In the genomic region with DNA sequence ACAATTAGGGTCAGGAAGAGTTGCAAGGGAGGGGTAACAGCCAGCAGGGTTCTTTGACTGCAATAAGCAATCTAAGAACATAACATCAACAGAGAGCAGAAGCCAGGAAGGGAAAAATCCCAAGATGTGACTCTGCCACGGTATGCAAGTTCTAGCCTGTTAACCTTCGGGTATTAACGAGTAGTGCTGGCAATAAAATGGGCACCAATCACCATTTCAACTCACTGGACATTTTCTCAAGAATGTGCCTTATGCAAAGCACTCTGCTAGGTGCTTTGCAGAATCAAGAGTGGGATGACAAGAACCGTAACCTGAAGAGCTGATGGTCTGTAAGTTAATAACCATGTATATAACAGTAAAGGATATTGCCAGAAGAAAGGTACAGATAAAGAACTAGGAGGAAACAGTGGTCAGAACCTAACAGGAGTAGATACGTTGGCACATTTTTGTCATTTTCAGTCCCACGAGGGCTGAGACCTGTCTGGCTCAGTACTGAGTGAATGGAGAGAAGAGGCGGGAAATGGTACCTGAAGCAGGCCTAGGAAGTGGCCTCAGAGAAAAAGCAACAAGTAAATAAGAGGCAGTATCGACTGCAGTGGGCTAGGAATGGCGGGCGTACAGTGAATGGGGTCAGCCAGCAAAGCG, we compare ENCODE assay signal across 8 cellular contexts. TPM values are rescaled to one million over a fixed set of nuclear protein-coding genes. Genes with fewer than 3 reads are reported as not detected.
DNase-seq lines count a peak whose midpoint lies in the region; ATAC-seq and TF ChIP-seq lines count a peak whose summit lies in the region.

No MANE protein-coding gene starts in this region.

- CTCF ChIA-PET in activated CD4-positive, alpha-beta T cell treated with anti-CD3 and anti-CD28 coated beads, Interleukin-2, amount 10 ng/mL, durations not matched to agents 7 days and 5 days (lab: Charles Lee): interaction anchor here (1.8 kb wide), 1 partner anchor 11 kb away, joined by 5 read pairs; no protein-coding TSS in a partner anchor
- CTCF ChIA-PET in HCT116 (lab: Charles Lee): no interaction called here

- peak; percentile 59 for TF ChIP-seq POLR2A in HCT116 (IDR thresholded peaks at IDR 0.05; ENCODE audit: borderline replicate concordance, extremely low read depth, insufficient read depth, insufficient read length)

- peak overlapping the region; percentile 15 to 86 for H2BK12ac ChIP-seq in mesenchymal stem cell (ENCODE audit: low read length in 2 of 2)

- peak overlapping the region; percentile 67 to 90 for H3K18ac ChIP-seq in mesenchymal stem cell (ENCODE audit: low read depth in 1 of 2, low read length in 2 of 2)

- BruUV-seq in HCT116 (replicated peaks; lab: Mats Ljungman, UMichigan): TSS peak; percentile 29

- ATAC-seq in HCT116: no peak

- RAD21 ChIA-PET in HCT116 (lab: Charles Lee; ENCODE audit: low non-redundant PET in 1 of 2, low total read pairs in 2 of 2, uncharacterized antibody in 2 of 2, unreplicated experiment in 2 of 2): no interaction called here

- no peaks in the 10 kb centered on the region for H3K9me2 ChIP-seq in HCT116 (ENCODE audit: insufficient read depth)

- H2AFZ ChIP-seq in HCT116 (ENCODE audit: low read depth, low read length, poor library complexity, severe bottlenecking): no peak overlapping the region
- H2AFZ ChIP-seq in mesenchymal stem cell (ENCODE audit: low read depth, low read length): no peak overlapping the region

- TF ChIP-seq CTCF in HCT116 (IDR thresholded peaks at IDR 0.05 in 2 of 3, conservative IDR thresholded peaks at IDR 0.05 in 1 of 3; ENCODE audit: borderline replicate concordance in 1 of 3, insufficient read depth in 1 of 3, low read depth in 2 of 3, low read length in 2 of 3): no peak

- H2AK5ac ChIP-seq in mesenchymal stem cell (ENCODE audit: low read length, severe bottlenecking): no peak overlapping the region

- WGBS in mesenchymal stem cell: 18% methylated on average over 11 of the region's 11 CpGs
- 17% methylated on average over 11 of the region's 11 CpGs for WGBS in urinary bladder

- H3K9ac ChIP-seq in HCT116 (ENCODE audit: low read length) (peak overlapping the region; percentile 89), mesenchymal stem cell (ENCODE audit: low read length) (peak overlapping the region; percentile 92)

- POLR2A ChIA-PET in activated CD4-positive, alpha-beta T cell treated with anti-CD3 and anti-CD28 coated beads, Interleukin-2, amount 10 ng/mL, durations not matched to agents 7 days and 5 days (lab: Charles Lee): interaction anchor here (0.6 kb wide), 1 partner anchor 141 kb away, joined by 3 read pairs; no protein-coding TSS in a partner anchor
- POLR2A ChIA-PET in HCT116 (lab: Charles Lee): interaction anchor here (0.9 kb wide), 1 partner anchor 31 kb away, joined by 3 read pairs; no protein-coding TSS in a partner anchor

- no peak overlapping the region for H3K23ac ChIP-seq in mesenchymal stem cell (ENCODE audit: low read length in 2 of 2)

- H3K27ac ChIP-seq in HCT116 (ENCODE audit: low read depth, low read length) (peak overlapping the region; percentile 78), mesenchymal stem cell (ENCODE audit: low read length, poor library complexity, severe bottlenecking) (peak overlapping the region; percentile 51), urinary bladder (ENCODE audit: low read depth) (peak overlapping the region; percentile 95)

- H3K4me1 ChIP-seq in HCT116 (ENCODE audit: control insufficient read depth in 1 of 2, insufficient read depth in 2 of 2, low read length in 2 of 2): peaks cover 37 to 45% of the 10 kb centered on the region in 2 experiments
- H3K4me1 ChIP-seq in mesenchymal stem cell (ENCODE audit: control insufficient read depth, insufficient read depth, low read depth, low read length): peaks cover 5% of the 10 kb centered on the region
- H3K4me1 ChIP-seq in urinary bladder (ENCODE audit: insufficient read depth): no peaks in the 10 kb centered on the region

- no peaks in the 10 kb centered on the region for H3K9me3 Mint-ChIP-seq in activated CD4-positive, alpha-beta T cell treated with anti-CD3 and anti-CD28 coated beads, Interleukin-2, amount 10 ng/mL, durations not matched to agents 7 days and 5 days

- H3K36me3 Mint-ChIP-seq in activated CD4-positive, alpha-beta T cell treated with anti-CD3 and anti-CD28 coated beads, Interleukin-2, amount 10 ng/mL, durations not matched to agents 7 days and 5 days (ENCODE audit: low read depth): peaks cover 7% of the 10 kb centered on the region

- peak overlapping the region; percentile 99 for H3K4me3 Mint-ChIP-seq in activated CD4-positive, alpha-beta T cell treated with anti-CD3 and anti-CD28 coated beads, Interleukin-2, amount 10 ng/mL, durations not matched to agents 7 days and 5 days

- intact Hi-C loops in HCT116 (cut with micrococcal nuclease): loop anchor here (2.0 to 5.0 kb wide), 5 partner anchors 33 to 322 kb away; no protein-coding TSS in a partner anchor

- H3K79me1 ChIP-seq in mesenchymal stem cell (replicated peaks; ENCODE audit: low read length, poor library complexity, severe bottlenecking): peaks cover 5% of the 10 kb centered on the region

- peaks cover 42% of the 10 kb centered on the region for H3K4me1 Mint-ChIP-seq in activated CD4-positive, alpha-beta T cell treated with anti-CD3 and anti-CD28 coated beads, Interleukin-2, amount 10 ng/mL, durations not matched to agents 7 days and 5 days

- H3K4me3 ChIP-seq in HCT116 (replicated peaks in 1 of 2; ENCODE audit: low read depth in 1 of 2, low read length in 2 of 2) (peak overlapping the region; percentile 72), mesenchymal stem cell (ENCODE audit: insufficient read depth in 1 of 2, low read depth in 1 of 2, low read length in 2 of 2) (peak overlapping the region; percentile 94 to 96), urinary bladder (ENCODE audit: low read depth, low read length) (peak overlapping the region; percentile 92)

- H2BK15ac ChIP-seq in mesenchymal stem cell (ENCODE audit: low read depth, poor library complexity, severe bottlenecking): no peak overlapping the region

- H4K91ac ChIP-seq in mesenchymal stem cell (ENCODE audit: low read length): peak overlapping the region; percentile 96

- TF ChIP-seq RAD21 in HCT116 (IDR thresholded peaks at IDR 0.05; ENCODE audit: low read depth): no peak

- H3K27me3 ChIP-seq in HCT116 (ENCODE audit: insufficient read depth, low read length) (no peaks in the 10 kb centered on the region), mesenchymal stem cell (ENCODE audit: control insufficient read depth in 1 of 2, insufficient read depth in 1 of 2, low read length in 2 of 2) (no peaks in the 10 kb centered on the region)

- no peaks in the 10 kb centered on the region for H3K9me3 ChIP-seq in HCT116 (ENCODE audit: control insufficient read depth in 1 of 2, insufficient read depth in 1 of 2, low read depth in 1 of 2, low read length in 2 of 2)
- no peaks in the 10 kb centered on the region for H3K9me3 ChIP-seq in mesenchymal stem cell (ENCODE audit: control insufficient read depth, low read length)

- H2BK120ac ChIP-seq in mesenchymal stem cell (ENCODE audit: low read depth, low read length): no peak overlapping the region

- H3K4ac ChIP-seq in mesenchymal stem cell (ENCODE audit: low read depth in 1 of 2, low read length in 2 of 2): peak overlapping the region; percentile 46 to 77

- H2BK5ac ChIP-seq in mesenchymal stem cell (ENCODE audit: low read depth, low read length, poor library complexity, severe bottlenecking): no peak overlapping the region

- H3K27me3 Mint-ChIP-seq in activated CD4-positive, alpha-beta T cell treated with anti-CD3 and anti-CD28 coated beads, Interleukin-2, amount 10 ng/mL, durations not matched to agents 7 days and 5 days: no peaks in the 10 kb centered on the region

- peaks cover 66% of the 10 kb centered on the region for H3K79me2 ChIP-seq in HCT116 (ENCODE audit: insufficient read depth, low read length)

- H3K4me2 ChIP-seq in HCT116 (ENCODE audit: low read length) (peak overlapping the region; percentile 81), mesenchymal stem cell (ENCODE audit: low read length, poor library complexity, severe bottlenecking) (peak overlapping the region; percentile 78)

- H3K14ac ChIP-seq in mesenchymal stem cell (ENCODE audit: low read length in 2 of 2): peak overlapping the region in 1 of 2 experiments; percentile 61

- peaks cover 0 to 2% of the 10 kb centered on the region in 2 experiments; a peak in 1 of 4 replicates for H3K36me3 ChIP-seq in HCT116 (ENCODE audit: control insufficient read depth in 1 of 2, insufficient read depth in 2 of 2, low read length in 2 of 2)
- no peaks in the 10 kb centered on the region for H3K36me3 ChIP-seq in mesenchymal stem cell (ENCODE audit: control insufficient read depth in 1 of 2, insufficient read depth in 2 of 2, low read depth in 1 of 2, low read length in 2 of 2)
- H3K36me3 ChIP-seq in urinary bladder (ENCODE audit: insufficient read depth): no peaks in the 10 kb centered on the region

- H3K27ac Mint-ChIP-seq in activated CD4-positive, alpha-beta T cell treated with anti-CD3 and anti-CD28 coated beads, Interleukin-2, amount 10 ng/mL, durations not matched to agents 7 days and 5 days: peak overlapping the region; percentile 99

- H4K20me1 ChIP-seq in HCT116 (ENCODE audit: insufficient read depth): no peaks in the 10 kb centered on the region

- peak overlapping the region; percentile 82 for H4K8ac ChIP-seq in mesenchymal stem cell (ENCODE audit: low read length)

- peak; percentile 9 for DNase-seq in activated CD4-positive, alpha-beta T cell treated with anti-CD3 and anti-CD28 coated beads, Interleukin-2, amount 10 ng/mL, durations not matched to agents 7 days and 5 days
- no peak for DNase-seq in activated CD4-positive, alpha-beta T cell treated with anti-CD3 and anti-CD28 coated beads for 48 hours
- DNase-seq in HCT116 (ENCODE audit: low read depth, low spot score) (no peak), NCI-H510A (lab: John Stamatoyannopoulos, UW) (peak; percentile 47), cerebellar cortex (ENCODE audit: low spot score) (peak; percentile 25), mesenchymal stem cell (peak; percentile 49), AML-193 (lab: John Stamatoyannopoulos, UW) (no peak)

TF ChIP-seq in HCT116, 20 proteins besides CTCF, POLR2A, EP300 and RAD21 (continues in another document):
- TF ChIP-seq ELF1 (IDR thresholded peaks at IDR 0.05; ENCODE audit: borderline replicate concordance, low read depth) (no peak), JUND (IDR thresholded peaks at IDR 0.05) (no peak), YY1 (IDR thresholded peaks at IDR 0.05; ENCODE audit: extremely low read depth, insufficient replicate concordance, low read depth, low read length) (no peak), EZH2 (IDR thresholded peaks at IDR 0.05) (no peak), EGR1 (IDR thresholded peaks at IDR 0.05; ENCODE audit: low read depth) (no peak), TCF7L2 (IDR thresholded peaks at IDR 0.05; ENCODE audit: borderline replicate concordance, extremely low read depth, insufficient read depth, insufficient read length) (no peak)

RNA-seq across cellular contexts. Expression of gene ELOVL6, which starts 2.7 kb away (rescaled TPM):
- 10 to 100 TPM; 14.7 to 16.0 TPM for total RNA-seq in activated CD4-positive, alpha-beta T cell treated with anti-CD3 and anti-CD28 coated beads, Interleukin-2, amount 10 ng/mL, durations not matched to agents 7 days and 5 days
- total RNA-seq in HCT116 (2021; ENCODE audit: unreplicated experiment): 38.7 TPM
- 21.2 and 24.6 TPM in 2 replicates for polyA plus RNA-seq in HCT116 (2012)
- 49.2 TPM for polyA plus RNA-seq in mesenchymal stem cell (2013, experiment 1 of 2)
- 50.6 TPM for polyA plus RNA-seq in mesenchymal stem cell (2013, experiment 2 of 2)
- total RNA-seq in urinary bladder: 16.8 TPM
- polyA plus RNA-seq in urinary bladder: 5.3 TPM

Comparison
In these comparisons a context has a peak if more than half of its experiments do, and no peak if none do; other contexts are left out.
1. DNase-seq: peak in activated CD4-positive, alpha-beta T cell treated with anti-CD3 and anti-CD28 coated beads, Interleukin-2, amount 10 ng/mL, durations not matched to agents 7 days and 5 days (single experiment), NCI-H510A (single experiment), cerebellar cortex (single experiment) and mesenchymal stem cell (single experiment); none in activated CD4-positive, alpha-beta T cell treated with anti-CD3 and anti-CD28 coated beads for 48 hours (single experiment), HCT116 (single experiment) and AML-193 (0 of 2).
2. Peak in every context shown above with its lines, with median percentiles within 50 percentile points of each other: H3K27ac ChIP-seq and H3K4me3 ChIP-seq.